8 cellular contexts compared by ENCODE assay signal in the genomic region with DNA sequence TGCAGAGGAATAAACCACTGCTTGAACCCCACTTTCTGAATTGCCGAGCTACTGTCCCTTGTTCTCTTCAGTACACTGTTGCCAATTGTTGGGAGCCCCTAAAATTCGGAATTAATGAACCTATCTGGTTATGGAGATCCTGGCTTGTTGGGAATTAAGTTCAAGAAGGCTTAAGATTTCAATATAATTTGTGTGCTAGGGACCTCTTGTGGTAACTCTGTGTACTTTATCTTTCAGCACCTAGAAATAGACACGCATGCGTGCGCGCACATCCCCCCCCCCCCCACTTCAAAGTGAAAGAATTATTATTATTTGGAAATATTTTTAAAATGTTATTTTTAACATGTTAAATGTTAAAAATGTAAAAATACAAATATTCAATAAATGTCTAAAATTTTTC. TPM values are rescaled to one million over a fixed set of nuclear protein-coding genes. Genes with fewer than 3 reads are reported as not detected.
DNase-seq lines count a peak whose midpoint lies in the region; ATAC-seq, FAIRE-seq and TF ChIP-seq lines count a peak whose summit lies in the region.

No MANE protein-coding gene starts in this region.

- ATAC-seq in esophagus mucosa, result peak; percentile 58
- ATAC-seq in stimulated activated effector memory CD8-positive, alpha-beta T cell treated with anti-CD3 and anti-CD28 coated beads, Interleukin-12 subunit alpha, Interleukin-12 subunit beta, amount 100 ng/mL, for 72 hours, result no peak
- no peak for ATAC-seq in HG03571 (IDR thresholded peaks at IDR 0.05; ENCODE audit: unreplicated experiment)
- ATAC-seq in activated naive CD8-positive, alpha-beta T cell treated with anti-CD3 and anti-CD28 coated beads, Interleukin-2, amount 50 U/mL, for 24 hours, result no peak

- no peaks in the 10 kb centered on the region for H3K27me3 Mint-ChIP-seq in neural crest cell (ENCODE audit: low read depth)
- peaks cover 3% of the 10 kb centered on the region for H3K27me3 Mint-ChIP-seq in activated naive CD8-positive, alpha-beta T cell treated with anti-CD3 and anti-CD28 coated beads, Interleukin-2, amount 50 U/mL, for 24 hours

- H3K4me3 Mint-ChIP-seq in neural crest cell, result no peak overlapping the region
- no peak overlapping the region for H3K4me3 Mint-ChIP-seq in stimulated activated effector memory CD8-positive, alpha-beta T cell treated with anti-CD3 and anti-CD28 coated beads, Interleukin-12 subunit alpha, Interleukin-12 subunit beta, amount 100 ng/mL, for 72 hours
- H3K4me3 Mint-ChIP-seq in activated naive CD8-positive, alpha-beta T cell treated with anti-CD3 and anti-CD28 coated beads, Interleukin-2, amount 50 U/mL, for 24 hours, result no peak overlapping the region

- no peaks in the 10 kb centered on the region for H3K36me3 Mint-ChIP-seq in neural crest cell (ENCODE audit: low read depth)
- no peaks in the 10 kb centered on the region for H3K36me3 Mint-ChIP-seq in stimulated activated effector memory CD8-positive, alpha-beta T cell treated with anti-CD3 and anti-CD28 coated beads, Interleukin-12 subunit alpha, Interleukin-12 subunit beta, amount 100 ng/mL, for 72 hours
- H3K36me3 Mint-ChIP-seq in activated naive CD8-positive, alpha-beta T cell treated with anti-CD3 and anti-CD28 coated beads, Interleukin-2, amount 50 U/mL, for 24 hours (ENCODE audit: low read depth), result no peaks in the 10 kb centered on the region

- no peak for FAIRE-seq in D721Med (lab: Jason Lieb, UNC)

- H3K27ac ChIP-seq in RWPE1, result no peak overlapping the region

- no peak overlapping the region for H3K27ac Mint-ChIP-seq in neural crest cell (ENCODE audit: unreplicated experiment)
- no peak overlapping the region for H3K27ac Mint-ChIP-seq in stimulated activated effector memory CD8-positive, alpha-beta T cell treated with anti-CD3 and anti-CD28 coated beads, Interleukin-12 subunit alpha, Interleukin-12 subunit beta, amount 100 ng/mL, for 72 hours
- no peak overlapping the region for H3K27ac Mint-ChIP-seq in activated naive CD8-positive, alpha-beta T cell treated with anti-CD3 and anti-CD28 coated beads, Interleukin-2, amount 50 U/mL, for 24 hours

- TF ChIP-seq CTCF in D721Med (IDR thresholded peaks at IDR 0.05; ENCODE audit: insufficient read depth, missing control alignments) (peak; percentile 71), RWPE1 (conservative IDR thresholded peaks at IDR 0.05; ENCODE audit: low read depth) (peak; percentile 76), neural crest cell (conservative IDR thresholded peaks at IDR 0.05) (peak; percentile 76)

- no peaks in the 10 kb centered on the region for H3K9me3 Mint-ChIP-seq in neural crest cell
- no peaks in the 10 kb centered on the region for H3K9me3 Mint-ChIP-seq in stimulated activated effector memory CD8-positive, alpha-beta T cell treated with anti-CD3 and anti-CD28 coated beads, Interleukin-12 subunit alpha, Interleukin-12 subunit beta, amount 100 ng/mL, for 72 hours
- H3K9me3 Mint-ChIP-seq in activated naive CD8-positive, alpha-beta T cell treated with anti-CD3 and anti-CD28 coated beads, Interleukin-2, amount 50 U/mL, for 24 hours, result no peaks in the 10 kb centered on the region

- CTCF ChIA-PET in RWPE1 (lab: Yijun Ruan, JAX), result interaction anchor here (0.6 to 1.4 kb wide), 12 partner anchors 11 to 376 kb away, joined by 3 to 8 read pairs (median 3); no protein-coding TSS in a partner anchor

- DNase-seq in D721Med (ENCODE audit: insufficient read length, low spot score) (peak; percentile 35), HS-5 (ENCODE audit: low read depth) (peak; percentile 20), RWPE1 (ENCODE audit: low spot score) (peak; percentile 88), neural crest cell (ENCODE audit: low read depth, low spot score) (no peak)
- no peak for DNase-seq in stimulated activated effector memory CD8-positive, alpha-beta T cell treated with anti-CD3 and anti-CD28 coated beads, Interleukin-12 subunit alpha, Interleukin-12 subunit beta, amount 100 ng/mL, for 72 hours (ENCODE audit: low spot score in 2 of 2)
- DNase-seq in activated naive CD8-positive, alpha-beta T cell treated with anti-CD3 and anti-CD28 coated beads, Interleukin-2, amount 50 U/mL, for 24 hours, result no peak

- H3K4me1 Mint-ChIP-seq in neural crest cell, result no peaks in the 10 kb centered on the region
- no peaks in the 10 kb centered on the region for H3K4me1 Mint-ChIP-seq in stimulated activated effector memory CD8-positive, alpha-beta T cell treated with anti-CD3 and anti-CD28 coated beads, Interleukin-12 subunit alpha, Interleukin-12 subunit beta, amount 100 ng/mL, for 72 hours
- H3K4me1 Mint-ChIP-seq in activated naive CD8-positive, alpha-beta T cell treated with anti-CD3 and anti-CD28 coated beads, Interleukin-2, amount 50 U/mL, for 24 hours, result no peaks in the 10 kb centered on the region

- POLR2A ChIA-PET in RWPE1 (lab: Yijun Ruan, JAX; ENCODE audit: low non-redundant PET), result no interaction called here

RNA-seq across cellular contexts. Expression of a gene that starts 53.3 kb away (rescaled TPM):
- total RNA-seq in esophagus mucosa (1.5 TPM), neural crest cell (11.6 and 13.6 TPM in 2 replicates)

Comparison
In these comparisons a context has a peak if more than half of its experiments do, and no peak if none do; other contexts are left out.
1. DNase-seq: peak in D721Med (single experiment), HS-5 (single experiment) and RWPE1 (single experiment); none in neural crest cell (single experiment), stimulated activated effector memory CD8-positive, alpha-beta T cell treated with anti-CD3 and anti-CD28 coated beads, Interleukin-12 subunit alpha, Interleukin-12 subunit beta, amount 100 ng/mL, for 72 hours (0 of 2) and activated naive CD8-positive, alpha-beta T cell treated with anti-CD3 and anti-CD28 coated beads, Interleukin-2, amount 50 U/mL, for 24 hours (single experiment).
2. Peak in every context shown above with its lines, with median percentiles within 50 percentile points of each other: CTCF ChIP-seq.